ENCODE assay signal across 24 cellular contexts in the genomic region with DNA sequence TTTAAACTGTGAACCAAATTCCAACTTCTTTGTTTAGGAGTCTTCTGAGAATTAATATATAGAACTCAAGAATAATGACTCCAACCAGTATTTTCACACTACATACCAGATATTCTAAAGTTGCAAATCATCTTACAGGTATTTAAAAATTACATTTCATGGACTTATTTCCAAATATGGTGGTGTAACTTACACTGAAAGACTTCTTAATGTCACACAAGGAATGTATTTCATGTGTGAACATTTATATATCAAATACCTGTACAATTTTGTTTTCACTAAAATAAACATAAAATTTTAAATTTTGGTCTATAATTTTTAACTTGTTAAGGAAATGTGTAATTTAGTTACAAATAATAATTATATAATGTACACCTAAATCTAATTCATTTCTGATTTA. TPM values are rescaled to one million over a fixed set of nuclear protein-coding genes. Genes with fewer than 3 reads are reported as not detected.
DNase-seq lines count a peak whose midpoint lies in the region; ATAC-seq, FAIRE-seq and TF ChIP-seq lines count a peak whose summit lies in the region.
"Had no signal": no experiment of that assay in that cellular context is flagged by ENCODE, and none has a peak within 500 bp of the region (broad histone marks: within the 10 kb centered on the region; RNA-seq: fewer than 3 reads in every experiment).

No MANE protein-coding gene starts in this region.

- peaks cover 16% of the 10 kb centered on the region for H3K36me3 Mint-ChIP-seq in natural killer cell treated with Interleukin-12 subunit alpha and Interleukin-12 subunit beta and Interleukin-15 and Interleukin-18, amount 100 ng/mL, for 72 hours
- H3K36me3 Mint-ChIP-seq: CD4-positive, CD25-positive, alpha-beta regulatory T cell had no signal

- H3K9ac ChIP-seq in mammary epithelial cell (ENCODE audit: insufficient read depth, low read length), result no peak overlapping the region
- H3K9ac ChIP-seq: BLaER1, KMS-11 had no signal

- dilution Hi-C loops in mammary epithelial cell (cut with HindIII; ENCODE audit: low sequenced_read_pairs), result no loop called here

- H3K27ac ChIP-seq in mammary epithelial cell (ENCODE audit: insufficient read depth, low read depth, low read length) (peak overlapping the region; percentile 95), breast epithelium (no peak overlapping the region)
- H3K27ac ChIP-seq: BLaER1 had no signal

- no peaks in the 10 kb centered on the region for H3K9me3 ChIP-seq in mammary epithelial cell (replicated peaks; ENCODE audit: insufficient read depth, low read length)
- no peaks in the 10 kb centered on the region for H3K9me3 ChIP-seq in breast epithelium
- H3K9me3 ChIP-seq: BLaER1, HAP-1 had no signal

- peaks cover 2% of the 10 kb centered on the region for H3K9me3 Mint-ChIP-seq in natural killer cell treated with Interleukin-12 subunit alpha and Interleukin-12 subunit beta and Interleukin-15 and Interleukin-18, amount 100 ng/mL, for 72 hours
- H3K9me3 Mint-ChIP-seq: HFFc6 had no signal

- ATAC-seq in natural killer cell treated with Interleukin-12 subunit alpha and Interleukin-12 subunit beta and Interleukin-15 and Interleukin-18, amount 100 ng/mL, for 72 hours, result no peak
- ATAC-seq in HG03139 (IDR thresholded peaks at IDR 0.05; ENCODE audit: unreplicated experiment) (no peak), GM21737 (IDR thresholded peaks at IDR 0.05; ENCODE audit: unreplicated experiment) (no peak)

- in situ Hi-C loops in mammary epithelial cell (cut with MboI; ENCODE audit: low sequenced_read_pairs in 2 of 2), result loop anchor here (10.0 kb wide), 4 partner anchors 76 to 216 kb away; no protein-coding TSS in a partner anchor

- CTCF ChIA-PET in mammary epithelial cell (lab: Charles Lee; ENCODE audit: low non-redundant PET), result interaction anchor here (0.6 kb wide), 1 partner anchor 310 kb away, joined by 3 read pairs; a partner anchor contains a TSS

- H3K4me2 ChIP-seq in mammary epithelial cell (ENCODE audit: insufficient read depth, low read depth, low read length), result no peak overlapping the region
- H3K4me2 ChIP-seq: BLaER1 had no signal

- no peaks in the 10 kb centered on the region for H3K27me3 ChIP-seq in mammary epithelial cell (ENCODE audit: insufficient read depth, low read length)
- H3K27me3 ChIP-seq in breast epithelium, result no peaks in the 10 kb centered on the region

- peak; percentile 80 for FAIRE-seq in endometrium (lab: Jason Lieb, UNC)
- FAIRE-seq: D721Med, GM18507, HTR-8/SVneo had no signal

- BruUV-seq in mammary epithelial cell (replicated peaks; lab: Mats Ljungman, UMichigan), result no TSS peak

- DNase-seq in mammary epithelial cell, result no peak
- DNase-seq in breast epithelium (ENCODE audit: low spot score in 2 of 2), result no peak
- DNase-seq in natural killer cell treated with Interleukin-12 subunit alpha and Interleukin-12 subunit beta and Interleukin-15 and Interleukin-18, amount 100 ng/mL, for 72 hours (ENCODE audit: low spot score), result no peak
- DNase-seq in ureter (ENCODE audit: low spot score), result no peak
- DNase-seq in NCI-H1105 treated with DMSO at 0.1 percent for 48 hours (lab: John Stamatoyannopoulos, UW), result no peak
- DNase-seq: 8988T; CD4-positive, CD25-positive, alpha-beta regulatory T cell; GOT3; HFFc6; NCI-H1092 treated with DMSO at 0.1 percent for 48 hours; NCI-H1436 treated with DMSO at 0.1 percent for 48 hours; NCI-H187 treated with DMSO at 0.1 percent for 48 hours; NCI-H446; NCI-H524 treated with DMSO at 0.1 percent for 48 hours; NCI-H774 had no signal

- peaks cover 20 to 25% of the 10 kb centered on the region in 2 donors for H3K4me1 Mint-ChIP-seq in natural killer cell treated with Interleukin-12 subunit alpha and Interleukin-12 subunit beta and Interleukin-15 and Interleukin-18, amount 100 ng/mL, for 72 hours (ENCODE audit: low read depth in 2 of 2)

- H4K20me1 ChIP-seq in mammary epithelial cell (ENCODE audit: insufficient read depth, low read length), result no peaks in the 10 kb centered on the region

- TF ChIP-seq CTCF in mammary epithelial cell (conservative IDR thresholded peaks at IDR 0.05 in 1 of 2, IDR thresholded peaks at IDR 0.05 in 1 of 2; ENCODE audit: extremely low read depth in 1 of 2, insufficient read depth in 1 of 2, low read depth in 1 of 2, low read length in 2 of 2), result no peak
- TF ChIP-seq CTCF in breast epithelium (IDR thresholded peaks at IDR 0.05), result no peak

- H3K79me2 ChIP-seq in mammary epithelial cell (ENCODE audit: insufficient read depth, low read length), result peaks cover 34% of the 10 kb centered on the region

- peaks cover 4 to 6% of the 10 kb centered on the region in 2 donors for H3K27me3 Mint-ChIP-seq in natural killer cell treated with Interleukin-12 subunit alpha and Interleukin-12 subunit beta and Interleukin-15 and Interleukin-18, amount 100 ng/mL, for 72 hours

- H3K4me3 ChIP-seq in mammary epithelial cell (replicated peaks in 1 of 3; ENCODE audit: insufficient read depth in 1 of 3, low read depth in 2 of 3, low read length in 3 of 3) (no peak overlapping the region), breast epithelium (no peak overlapping the region)
- H3K4me3 ChIP-seq: BLaER1, HAP-1 had no signal

- no peak overlapping the region for H2AFZ ChIP-seq in mammary epithelial cell (ENCODE audit: low read depth, low read length)

- intact Hi-C loops in mammary epithelial cell (cut with micrococcal nuclease) (loop anchor here (5.0 kb wide), 2 partner anchors 133 to 312 kb away; a partner anchor contains a TSS), breast epithelium (cut with DNase I; ENCODE audit: low total_unique reads) (loop anchor here (10.0 kb wide), 2 partner anchors 144 to 204 kb away; no protein-coding TSS in a partner anchor)

- H3K36me3 ChIP-seq in mammary epithelial cell (ENCODE audit: insufficient read depth, low read length) (no peaks in the 10 kb centered on the region), breast epithelium (no peaks in the 10 kb centered on the region)
- H3K36me3 ChIP-seq: BLaER1, HAP-1 had no signal

- H3K27ac Mint-ChIP-seq in natural killer cell treated with Interleukin-12 subunit alpha and Interleukin-12 subunit beta and Interleukin-15 and Interleukin-18, amount 100 ng/mL, for 72 hours, result no peak overlapping the region
- H3K27ac Mint-ChIP-seq: CD4-positive, CD25-positive, alpha-beta regulatory T cell; HFFc6 had no signal

- TF ChIP-seq POLR2A in breast epithelium (IDR thresholded peaks at IDR 0.05), result no peak

- H3K4me1 ChIP-seq in mammary epithelial cell (ENCODE audit: insufficient read depth, low read length), result peaks cover 12% of the 10 kb centered on the region
- H3K4me1 ChIP-seq in breast epithelium, result no peaks in the 10 kb centered on the region

- H3K4me3 Mint-ChIP-seq in natural killer cell treated with Interleukin-12 subunit alpha and Interleukin-12 subunit beta and Interleukin-15 and Interleukin-18, amount 100 ng/mL, for 72 hours, result peak overlapping the region; percentile 47
- H3K4me3 Mint-ChIP-seq: HFFc6 had no signal

RNA-seq across cellular contexts. Expression of a gene that starts 2.6 kb away (rescaled TPM):
- total RNA-seq in mammary epithelial cell (100 to 1,000 TPM; 130 to 171 TPM), breast epithelium (10 to 100 TPM; 12.8 to 26.2 (median 23.6) TPM), ureter (24.8 TPM)
- polyA plus RNA-seq in mammary epithelial cell, result 49.2 TPM
- polyA minus RNA-seq in mammary epithelial cell, result 277 TPM
- 100 to 1,000 TPM; 278 to 404 TPM for total RNA-seq in natural killer cell treated with Interleukin-12 subunit alpha and Interleukin-12 subunit beta and Interleukin-15 and Interleukin-18, amount 100 ng/mL, for 72 hours
